Comparison of ENCODE assay signal across 1 cellular context in genomic region chr3:32106132-32106928, GRCh38.
TF ChIP-seq lines count a peak whose summit lies in the region.

GPD1L (plus strand) TSS chr3:32106620; CDS start chr3:32106712, 92 bp downstream.

TF ChIP-seq in K562, 482 proteins besides CTCF, POLR2A, EP300 and RAD21 (continued from another document and continues in another):
- no peak for TF ChIP-seq ZNF511 (CRISPR knock-in tag; IDR thresholded peaks at IDR 0.05)
- TF ChIP-seq SIN3A (IDR thresholded peaks at IDR 0.05; ENCODE audit: borderline replicate concordance in 2 of 2, control insufficient read depth in 1 of 2, low read depth in 2 of 2, low read length in 2 of 2), result peak in 1 of 2 experiments; percentile 75; a peak in 2 of 4 replicates
- TF ChIP-seq HOMEZ (CRISPR knock-in tag; IDR thresholded peaks at IDR 0.05), result no peak
- TF ChIP-seq CBX2 (IDR thresholded peaks at IDR 0.05; ENCODE audit: insufficient read depth, low read length, poor library complexity, severe bottlenecking), result no peak
- TF ChIP-seq MED1 (CRISPR knock-in tag; IDR thresholded peaks at IDR 0.05; ENCODE audit: borderline replicate concordance), result no peak
- no peak for TF ChIP-seq ETV6 (IDR thresholded peaks at IDR 0.05; ENCODE audit: borderline replicate concordance in 1 of 2, low read depth in 2 of 2, low read length in 1 of 2)
- TF ChIP-seq ETV6 (CRISPR knock-in tag; IDR thresholded peaks at IDR 0.05; ENCODE audit: borderline replicate concordance), result peak; percentile 75; the same call in 1 of the 2 replicates
- peak; percentile 96 to 98 for TF ChIP-seq MAZ (CRISPR knock-in tag; conservative IDR thresholded peaks at IDR 0.05 in 1 of 2, IDR thresholded peaks at IDR 0.05 in 1 of 2)
- TF ChIP-seq ZNF354B (CRISPR knock-in tag; IDR thresholded peaks at IDR 0.05), result no peak
- no peak for TF ChIP-seq CHD4 (IDR thresholded peaks at IDR 0.05; ENCODE audit: insufficient read depth, insufficient replicate concordance, low read depth, low read length, poor library complexity, severe bottlenecking)
- no peak for TF ChIP-seq RFX7 (CRISPR knock-in tag; IDR thresholded peaks at IDR 0.05)
- no peak for TF ChIP-seq ZBTB34 (CRISPR knock-in tag; IDR thresholded peaks at IDR 0.05)
- TF ChIP-seq TAF1 (IDR thresholded peaks at IDR 0.05; ENCODE audit: control insufficient read depth, extremely low read depth, insufficient read depth, low read length, severe bottlenecking), result peak; percentile 16
- peak in 1 of 2 experiments; percentile 57; a peak in 1 of 4 replicates for TF ChIP-seq KDM4B (IDR thresholded peaks at IDR 0.05; ENCODE audit: borderline replicate concordance in 2 of 2, low read depth in 1 of 2)
- no peak for TF ChIP-seq PHTF2 (CRISPR knock-in tag; IDR thresholded peaks at IDR 0.05)
- no peak for TF ChIP-seq RREB1 (CRISPR knock-in tag; IDR thresholded peaks at IDR 0.05)
- TF ChIP-seq TCF15 (CRISPR knock-in tag; IDR thresholded peaks at IDR 0.05), result no peak
- no peak; the same call in 1 of the 2 replicates for TF ChIP-seq MXI1 (IDR thresholded peaks at IDR 0.05; ENCODE audit: low read depth, low read length)
- TF ChIP-seq RCOR1 (IDR thresholded peaks at IDR 0.05; ENCODE audit: borderline replicate concordance in 1 of 2, low read depth in 2 of 2, low read length in 2 of 2), result no peak; a peak in 1 of 4 replicates
- no peak for TF ChIP-seq CBFB (CRISPR knock-in tag; IDR thresholded peaks at IDR 0.05)
- TF ChIP-seq KAT7 (CRISPR knock-in tag; IDR thresholded peaks at IDR 0.05; ENCODE audit: borderline replicate concordance), result no peak
- no peak for TF ChIP-seq ZNF146 (CRISPR knock-in tag; IDR thresholded peaks at IDR 0.05; ENCODE audit: unreplicated experiment)
- TF ChIP-seq PBX2 (CRISPR knock-in tag; IDR thresholded peaks at IDR 0.05; ENCODE audit: low read depth), result no peak
- TF ChIP-seq PBX2 (tag; conservative IDR thresholded peaks at IDR 0.05; ENCODE audit: low read depth), result no peak
- no peak for TF ChIP-seq POLR2B (IDR thresholded peaks at IDR 0.05; ENCODE audit: low read depth, partially characterized antibody)
- no peak for TF ChIP-seq ZNF79 (CRISPR knock-in tag; IDR thresholded peaks at IDR 0.05; ENCODE audit: low read depth)
- no peak for TF ChIP-seq ZNF586 (CRISPR knock-in tag; conservative IDR thresholded peaks at IDR 0.05)
- TF ChIP-seq RBM34 (IDR thresholded peaks at IDR 0.05; ENCODE audit: borderline replicate concordance, insufficient read depth, low read length), result no peak
- TF ChIP-seq HNRNPH1 (optimal IDR thresholded peaks at IDR 0.05; ENCODE audit: low read depth, low read length), result no peak
- TF ChIP-seq FOXP4 (CRISPR knock-in tag; IDR thresholded peaks at IDR 0.05; ENCODE audit: borderline replicate concordance), result no peak
- no peak for TF ChIP-seq IFI16 (CRISPR knock-in tag; IDR thresholded peaks at IDR 0.05)
- TF ChIP-seq GABPA (tag; conservative IDR thresholded peaks at IDR 0.05; ENCODE audit: low read depth), result 0 out of 2 replicates have a peak, but pooled peaks have one; percentile 15
- TF ChIP-seq EWSR1 (IDR thresholded peaks at IDR 0.05; ENCODE audit: borderline replicate concordance, low read depth, partially characterized antibody), result no peak
- no peak for TF ChIP-seq THRB (CRISPR knock-in tag; conservative IDR thresholded peaks at IDR 0.05)
- no peak for TF ChIP-seq USF1 (CRISPR knock-in tag; IDR thresholded peaks at IDR 0.05)
- TF ChIP-seq ARNT (IDR thresholded peaks at IDR 0.05), result no peak
- no peak for TF ChIP-seq NR2C1 (IDR thresholded peaks at IDR 0.05)
- peak; percentile 51; the same call in 1 of the 2 replicates for TF ChIP-seq NR2C1 (tag; IDR thresholded peaks at IDR 0.05)
- peak; percentile 78 to 79 for TF ChIP-seq SIX5 (IDR thresholded peaks at IDR 0.05; ENCODE audit: borderline replicate concordance in 1 of 2, insufficient read depth in 1 of 2, low read depth in 1 of 2, low read length in 2 of 2)
- no peak for TF ChIP-seq TAF15 (IDR thresholded peaks at IDR 0.05; ENCODE audit: low read depth, low read length)
- TF ChIP-seq BRF1 (IDR thresholded peaks at IDR 0.05; ENCODE audit: borderline replicate concordance, extremely low read depth, insufficient read length), result no peak
- TF ChIP-seq ATF3 (IDR thresholded peaks at IDR 0.05), result no peak
- TF ChIP-seq ATF3 (CRISPR knock-in tag; conservative IDR thresholded peaks at IDR 0.05), result no peak
- no peak for TF ChIP-seq HDAC6 (IDR thresholded peaks at IDR 0.05; ENCODE audit: low read depth, low read length)
